Comparison of ENCODE assay signal across 8 cellular contexts in the genomic region with DNA sequence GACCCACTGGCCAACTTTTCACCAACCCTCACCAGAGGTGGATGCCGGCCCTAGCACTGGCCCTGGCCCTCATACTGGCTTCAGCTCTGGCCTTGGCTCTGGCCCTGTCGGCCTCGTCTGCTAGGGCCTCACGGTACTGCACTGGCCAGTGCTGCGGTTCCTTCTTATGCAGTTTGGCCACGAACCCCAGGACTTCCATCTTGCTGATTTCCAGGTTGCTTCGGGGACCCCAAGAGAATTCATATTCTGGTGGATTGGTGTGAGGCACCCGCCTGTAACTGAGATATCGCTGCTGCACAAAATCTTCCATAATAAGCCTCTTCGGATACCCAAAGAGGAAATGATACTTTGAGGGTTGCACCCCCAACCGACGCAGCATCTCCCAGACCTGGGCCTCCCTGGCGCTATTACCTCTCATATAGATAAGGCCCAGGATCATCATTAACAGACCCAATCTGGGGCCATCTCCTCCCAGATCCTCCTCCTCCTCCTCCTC. TPM values are rescaled to one million over a fixed set of nuclear protein-coding genes. Genes with fewer than 3 reads are reported as not detected.
A peak's percentile ranks its signal among the peaks of the same experiment; 100 is the strongest.
DNase-seq lines count a peak whose midpoint lies in the region; ATAC-seq and TF ChIP-seq lines count a peak whose summit lies in the region.

No MANE protein-coding gene starts in this region.

- H3K4me1 Mint-ChIP-seq in activated CD4-positive, alpha-beta memory T cell treated with anti-CD3 and anti-CD28 coated beads for 36 hours (ENCODE audit: low read depth) = peaks cover 39% of the 10 kb centered on the region
- peaks cover 31% of the 10 kb centered on the region for H3K4me1 Mint-ChIP-seq in osteocyte (ENCODE audit: unreplicated experiment)

- H3K27ac Mint-ChIP-seq in activated CD4-positive, alpha-beta memory T cell treated with anti-CD3 and anti-CD28 coated beads for 36 hours = peak overlapping the region; percentile 91
- H3K27ac Mint-ChIP-seq in osteocyte (ENCODE audit: unreplicated experiment) = peak overlapping the region; percentile 87

- H3K4me3 ChIP-seq in fibroblast of villous mesenchyme (ENCODE audit: low read depth, low read length) = peak overlapping the region; percentile 80

- POLR2A ChIA-PET in activated CD4-positive, alpha-beta memory T cell treated with anti-CD3 and anti-CD28 coated beads for 36 hours (lab: Charles Lee) = interaction anchor here (0.9 to 2.0 kb wide), 4 partner anchors 14 to 349 kb away, joined by 3 to 6 read pairs (median 4); a partner anchor contains a TSS

- CTCF ChIA-PET in activated CD4-positive, alpha-beta memory T cell treated with anti-CD3 and anti-CD28 coated beads for 36 hours (lab: Charles Lee) = interaction anchor here (1.2 to 2.3 kb wide), 2 partner anchors 149 to 330 kb away, joined by 5 to 15 read pairs; a partner anchor contains a TSS

- H3K9me3 Mint-ChIP-seq in activated CD4-positive, alpha-beta memory T cell treated with anti-CD3 and anti-CD28 coated beads for 36 hours = peaks cover 13% of the 10 kb centered on the region
- H3K9me3 Mint-ChIP-seq in osteocyte (ENCODE audit: unreplicated experiment) = peaks cover 3% of the 10 kb centered on the region

- DNase-seq in EH (ENCODE audit: low read depth) = peak; percentile 30
- peak; percentile 22 for DNase-seq in HK-2 (ENCODE audit: unreplicated experiment)
- peak; percentile 45 for DNase-seq in activated CD4-positive, alpha-beta memory T cell treated with anti-CD3 and anti-CD28 coated beads for 36 hours
- DNase-seq in fibroblast of villous mesenchyme (ENCODE audit: low read depth) = no peak
- DNase-seq in osteocyte (ENCODE audit: extremely low spot score, unreplicated experiment) = peak; percentile 79
- no peak for DNase-seq in NCI-H226
- DNase-seq in KG1 (lab: John Stamatoyannopoulos, UW) = no peak

- intact Hi-C loops in activated CD4-positive, alpha-beta memory T cell treated with anti-CD3 and anti-CD28 coated beads for 36 hours (cut with micrococcal nuclease) = loop anchor here (5.0 kb wide), 1 partner anchor 349 kb away; a partner anchor contains a TSS

- TF ChIP-seq CTCF in fibroblast of villous mesenchyme (IDR thresholded peaks at IDR 0.05; ENCODE audit: insufficient read depth, low read depth, low read length) (no peak), osteocyte (IDR thresholded peaks at IDR 0.05) (no peak)

- H3K4me3 Mint-ChIP-seq in activated CD4-positive, alpha-beta memory T cell treated with anti-CD3 and anti-CD28 coated beads for 36 hours = peak overlapping the region; percentile 92
- H3K4me3 Mint-ChIP-seq in osteocyte (ENCODE audit: unreplicated experiment) = peak overlapping the region; percentile 91

- H3K27me3 Mint-ChIP-seq in activated CD4-positive, alpha-beta memory T cell treated with anti-CD3 and anti-CD28 coated beads for 36 hours = no peaks in the 10 kb centered on the region
- no peaks in the 10 kb centered on the region for H3K27me3 Mint-ChIP-seq in osteocyte (ENCODE audit: unreplicated experiment)

- H3K36me3 Mint-ChIP-seq in activated CD4-positive, alpha-beta memory T cell treated with anti-CD3 and anti-CD28 coated beads for 36 hours = peaks cover 37% of the 10 kb centered on the region
- H3K36me3 Mint-ChIP-seq in osteocyte (ENCODE audit: unreplicated experiment) = peaks cover 19% of the 10 kb centered on the region

- ATAC-seq in GM19467 (IDR thresholded peaks at IDR 0.05; ENCODE audit: unreplicated experiment) = peak; percentile 47

RNA-seq across cellular contexts. Expression of a gene that starts 0.9 kb away (rescaled TPM):
- total RNA-seq in activated CD4-positive, alpha-beta memory T cell treated with anti-CD3 and anti-CD28 coated beads for 36 hours = 10 to 100 TPM; 20.6 to 22.5 TPM
- total RNA-seq in fibroblast of villous mesenchyme (20.6 and 23.7 TPM in 2 replicates), osteocyte (47.5 and 48.6 TPM in 2 replicates)

Comparison
In these comparisons a context has a peak if more than half of its experiments do, and no peak if none do; other contexts are left out.
1. DNase-seq: peak in EH (single experiment), HK-2 (single experiment), activated CD4-positive, alpha-beta memory T cell treated with anti-CD3 and anti-CD28 coated beads for 36 hours (single experiment) and osteocyte (single experiment); none in fibroblast of villous mesenchyme (single experiment), NCI-H226 (single experiment) and KG1 (single experiment).